35 cellular contexts compared by ENCODE assay signal in genomic region chr17:53680745-53681144, GRCh38.
"Had no signal": no experiment of that assay in that cellular context is flagged by ENCODE, and none has a peak within 500 bp of the region (broad histone marks: within the 10 kb centered on the region; RNA-seq: fewer than 3 reads in every experiment).

No MANE protein-coding gene starts in this region.

- H3K27me3 Mint-ChIP-seq: activated naive CD4-positive, alpha-beta T cell treated with anti-CD3 and anti-CD28 coated beads, Interleukin-2, amount 10 ng/mL, durations not matched to agents 7 days and 5 days; activated naive CD4-positive, alpha-beta T cell treated with anti-CD3 and anti-CD28 coated beads, Interleukin-2, amount 50 U/mL, for 24 hours; activated naive CD8-positive, alpha-beta T cell; activated naive CD8-positive, alpha-beta T cell treated with anti-CD3 and anti-CD28 coated beads for 36 hours; activated naive CD8-positive, alpha-beta T cell treated with anti-CD3 and anti-CD28 coated beads, Interleukin-2, amount 10 ng/mL, durations not matched to agents 7 days and 5 days; activated naive CD8-positive, alpha-beta T cell treated with anti-CD3 and anti-CD28 coated beads, Interleukin-2, amount 50 U/mL, for 24 hours; activated T-cell treated with anti-CD3 and anti-CD28 coated beads, Interleukin-2, amount 50 U/mL, for 24 hours; activated T-helper 17 cell treated with anti-CD3 and anti-CD28 coated beads, Interleukin-2, amount 50 U/mL, for 72 hours; brain; central memory CD8-positive, alpha-beta T cell had no signal

- H3K4me3 Mint-ChIP-seq: activated naive CD4-positive, alpha-beta T cell treated with anti-CD3 and anti-CD28 coated beads for 36 hours; activated naive CD4-positive, alpha-beta T cell treated with anti-CD3 and anti-CD28 coated beads, Interleukin-2, amount 10 ng/mL, durations not matched to agents 7 days and 5 days; activated naive CD4-positive, alpha-beta T cell treated with anti-CD3 and anti-CD28 coated beads, Interleukin-2, amount 50 U/mL, for 24 hours; activated naive CD8-positive, alpha-beta T cell; activated naive CD8-positive, alpha-beta T cell treated with anti-CD3 and anti-CD28 coated beads for 36 hours; activated naive CD8-positive, alpha-beta T cell treated with anti-CD3 and anti-CD28 coated beads, Interleukin-2, amount 10 ng/mL, durations not matched to agents 7 days and 5 days; activated naive CD8-positive, alpha-beta T cell treated with anti-CD3 and anti-CD28 coated beads, Interleukin-2, amount 50 U/mL, for 24 hours; activated T-cell treated with anti-CD3 and anti-CD28 coated beads, Interleukin-2, amount 50 U/mL, for 24 hours; activated T-cell treated with anti-CD3 and anti-CD28 coated beads, Interleukin-2, amount 50 U/mL, for 4 hours; activated T-cell treated with anti-CD3 and anti-CD28 coated beads, Interleukin-2, amount 50 U/mL, for 72 hours; activated T-helper 1 cell treated with anti-CD3 and anti-CD28 coated beads, Interleukin-12 subunit alpha, Interleukin-12 subunit beta, Interleukin-2, Interleukin-4 antibody, amounts not matched to agents 30 ng/mL and 10 ng/mL and 1 ng/mL, durations not matched to agents 14 hours and 24 hours and 36 hours; activated T-helper 17 cell treated with anti-CD3 and anti-CD28 coated beads, Interleukin-2, amount 50 U/mL, for 72 hours; brain; central memory CD8-positive, alpha-beta T cell had no signal

- H3K36me3 Mint-ChIP-seq: activated naive CD4-positive, alpha-beta T cell treated with anti-CD3 and anti-CD28 coated beads, Interleukin-2, amount 10 ng/mL, durations not matched to agents 7 days and 5 days; activated naive CD4-positive, alpha-beta T cell treated with anti-CD3 and anti-CD28 coated beads, Interleukin-2, amount 50 U/mL, for 24 hours; activated naive CD4-positive, alpha-beta T cell treated with anti-CD3 and anti-CD28 coated beads, Interleukin-2, amount 50 U/mL, for 72 hours; activated naive CD8-positive, alpha-beta T cell; activated naive CD8-positive, alpha-beta T cell treated with anti-CD3 and anti-CD28 coated beads for 36 hours; activated naive CD8-positive, alpha-beta T cell treated with anti-CD3 and anti-CD28 coated beads, Interleukin-2, amount 10 ng/mL, durations not matched to agents 7 days and 5 days; brain had no signal

- ATAC-seq: activated naive CD4-positive, alpha-beta T cell treated with anti-CD3 and anti-CD28 coated beads, Interleukin-2, amount 50 U/mL, for 72 hours; activated naive CD8-positive, alpha-beta T cell treated with anti-CD3 and anti-CD28 coated beads, Interleukin-2, amount 50 U/mL, for 24 hours; activated T-cell treated with anti-CD3 and anti-CD28 coated beads, Interleukin-2, amount 50 U/mL, for 4 hours; activated T-cell treated with anti-CD3 and anti-CD28 coated beads, Interleukin-2, amount 50 U/mL, for 72 hours; activated T-helper 17 cell treated with anti-CD3 and anti-CD28 coated beads, Interleukin-2, amount 50 U/mL, for 72 hours; body of pancreas had no signal

- H3K4me1 Mint-ChIP-seq: activated naive CD4-positive, alpha-beta T cell treated with anti-CD3 and anti-CD28 coated beads, Interleukin-2, amount 10 ng/mL, durations not matched to agents 7 days and 5 days; activated naive CD4-positive, alpha-beta T cell treated with anti-CD3 and anti-CD28 coated beads, Interleukin-2, amount 50 U/mL, for 24 hours; activated naive CD8-positive, alpha-beta T cell treated with anti-CD3 and anti-CD28 coated beads for 36 hours; activated naive CD8-positive, alpha-beta T cell treated with anti-CD3 and anti-CD28 coated beads, Interleukin-2, amount 10 ng/mL, durations not matched to agents 7 days and 5 days; activated naive CD8-positive, alpha-beta T cell treated with anti-CD3 and anti-CD28 coated beads, Interleukin-2, amount 50 U/mL, for 24 hours; activated T-helper 17 cell treated with anti-CD3 and anti-CD28 coated beads, Interleukin-2, amount 50 U/mL, for 72 hours; brain; central memory CD8-positive, alpha-beta T cell had no signal

- DNase-seq: activated effector memory CD4-positive, alpha-beta T cell treated with anti-CD3 and anti-CD28 coated beads, Interleukin-2, amount 50 U/mL, for 16 hours; activated effector memory CD4-positive, alpha-beta T cell treated with Interleukin-2 at 50 U/mL for 16 hours; activated gamma-delta T cell; activated gamma-delta T cell treated with Interleukin-2 at 50 U/mL for 16 hours; activated naive CD4-positive, alpha-beta T cell; activated naive CD4-positive, alpha-beta T cell treated with anti-CD3 and anti-CD28 coated beads for 36 hours; activated naive CD4-positive, alpha-beta T cell treated with anti-CD3 and anti-CD28 coated beads, Interleukin-2, amount 10 ng/mL, durations not matched to agents 7 days and 5 days; activated naive CD4-positive, alpha-beta T cell treated with anti-CD3 and anti-CD28 coated beads, Interleukin-2, amount 50 U/mL, for 16 hours; activated naive CD4-positive, alpha-beta T cell treated with Interleukin-2 at 50 U/mL for 16 hours; activated naive CD8-positive, alpha-beta T cell treated with anti-CD3 and anti-CD28 coated beads for 36 hours; activated naive CD8-positive, alpha-beta T cell treated with anti-CD3 and anti-CD28 coated beads, Interleukin-2, amount 10 ng/mL, durations not matched to agents 7 days and 5 days; activated naive CD8-positive, alpha-beta T cell treated with anti-CD3 and anti-CD28 coated beads, Interleukin-2, amount 50 U/mL, for 24 hours; activated T-cell treated with anti-CD3 and anti-CD28 coated beads, Interleukin-2, amount 50 U/mL, for 1 hour; activated T-cell treated with anti-CD3 and anti-CD28 coated beads, Interleukin-2, amount 50 U/mL, for 24 hours; activated T-cell treated with anti-CD3 and anti-CD28 coated beads, Interleukin-2, amount 50 U/mL, for 4 hours; activated T-cell treated with anti-CD3 and anti-CD28 coated beads, Interleukin-2, amount 50 U/mL, for 48 hours; activated T-cell treated with anti-CD3 and anti-CD28 coated beads, Interleukin-2, amount 50 U/mL, for 72 hours; adrenal gland; amniotic stem cell; amygdala; anterior cingulate cortex; aorta; body of pancreas; brain microvascular endothelial cell; caudate nucleus; central memory CD4-positive, alpha-beta T cell; cerebellar nuclear complex had no signal

- H3K27ac Mint-ChIP-seq: activated naive CD4-positive, alpha-beta T cell treated with anti-CD3 and anti-CD28 coated beads for 36 hours; activated naive CD4-positive, alpha-beta T cell treated with anti-CD3 and anti-CD28 coated beads, Interleukin-2, amount 10 ng/mL, durations not matched to agents 7 days and 5 days; activated naive CD4-positive, alpha-beta T cell treated with anti-CD3 and anti-CD28 coated beads, Interleukin-2, amount 50 U/mL, for 24 hours; activated naive CD8-positive, alpha-beta T cell; activated naive CD8-positive, alpha-beta T cell treated with anti-CD3 and anti-CD28 coated beads for 36 hours; activated naive CD8-positive, alpha-beta T cell treated with anti-CD3 and anti-CD28 coated beads, Interleukin-2, amount 10 ng/mL, durations not matched to agents 7 days and 5 days; activated naive CD8-positive, alpha-beta T cell treated with anti-CD3 and anti-CD28 coated beads, Interleukin-2, amount 50 U/mL, for 24 hours; activated T-cell treated with anti-CD3 and anti-CD28 coated beads, Interleukin-2, amount 50 U/mL, for 24 hours; activated T-cell treated with anti-CD3 and anti-CD28 coated beads, Interleukin-2, amount 50 U/mL, for 72 hours; activated T-helper 1 cell treated with anti-CD3 and anti-CD28 coated beads, Interleukin-12 subunit alpha, Interleukin-12 subunit beta, Interleukin-2, Interleukin-4 antibody, amounts not matched to agents 30 ng/mL and 10 ng/mL and 1 ng/mL, durations not matched to agents 14 hours and 24 hours and 36 hours; activated T-helper 17 cell treated with anti-CD3 and anti-CD28 coated beads, Interleukin-2, amount 50 U/mL, for 72 hours; activated T-helper 2 cell treated with anti-CD3 and anti-CD28 coated beads, Interferon-gamma antibody, Interleukin-2, Interleukin-4, amounts not matched to agents 10 μg/mL and 5 μg/mL and 100 μg/mL, durations not matched to agents 14 hours and 24 hours and 36 hours; brain had no signal
